In genomic region chr2:111213877-111214276, GRCh38 we compare ENCODE assay signal across 26 cellular contexts.
"Had no signal": no experiment of that assay in that cellular context is flagged by ENCODE, and none has a peak within 500 bp of the region (broad histone marks: within the 10 kb centered on the region; RNA-seq: fewer than 3 reads in every experiment).

No MANE protein-coding gene starts in this region.

- H3K27ac Mint-ChIP-seq: mesothelial cell of epicardium; naive B cell; natural killer cell; nephron progenitor cell; neural progenitor cell; progenitor cell of endocrine pancreas; stimulated activated effector memory CD8-positive, alpha-beta T cell treated with anti-CD3 and anti-CD28 coated beads, Interleukin-12 subunit alpha, Interleukin-12 subunit beta, amount 100 ng/mL, for 72 hours; stimulated activated naive CD8-positive, alpha-beta T cell treated with anti-CD3 and anti-CD28 coated beads, Interleukin-15, Interleukin-2, amounts not matched to agents 100 ng/mL and 50 ng/mL, for 24 hours had no signal

- DNase-seq: islet precursor cell; left ventricle myocardium inferior; mesendoderm; naive B cell; natural killer cell; nephron progenitor cell; occipital lobe; right lobe of liver; stimulated activated CD4-positive, alpha-beta T cell treated with anti-CD3 and anti-CD28 coated beads, Interleukin-1b, Interleukin-23, amount 100 ng/mL, for 48 hours; stimulated activated CD4-positive, alpha-beta T cell treated with anti-CD3 and anti-CD28 coated beads, Interleukin-4, amount 100 ng/mL, for 24 hours; stimulated activated naive CD4-positive, alpha-beta T cell; tibial artery; trophoblast cell; upper lobe of right lung had no signal

- H3K4me1 ChIP-seq: right lobe of liver, suprapubic skin, tibial artery, upper lobe of right lung had no signal

- H3K36me3 Mint-ChIP-seq: stimulated activated effector memory CD8-positive, alpha-beta T cell treated with anti-CD3 and anti-CD28 coated beads, Interleukin-12 subunit alpha, Interleukin-12 subunit beta, amount 100 ng/mL, for 72 hours had no signal

- H3K27me3 Mint-ChIP-seq: progenitor cell of endocrine pancreas had no signal

- H3K27ac ChIP-seq: left ventricle myocardium inferior, neural progenitor cell, neutrophil, right atrium auricular region, right lobe of liver, suprapubic skin, thoracic aorta, tibial artery, upper lobe of right lung had no signal

- ATAC-seq: natural killer cell; right lobe of liver; stimulated activated effector memory CD8-positive, alpha-beta T cell treated with anti-CD3 and anti-CD28 coated beads, Interleukin-12 subunit alpha, Interleukin-12 subunit beta, amount 100 ng/mL, for 72 hours; upper lobe of right lung had no signal

- H3K36me3 ChIP-seq: left ventricle myocardium inferior, neutrophil, right atrium auricular region, right lobe of liver, suprapubic skin, thoracic aorta, upper lobe of right lung had no signal

- H3K4me3 ChIP-seq: left ventricle myocardium inferior, lung, neural progenitor cell, right atrium auricular region, right lobe of liver, smooth muscle cell, suprapubic skin, thoracic aorta, tibial artery, upper lobe of right lung had no signal

- FAIRE-seq: urothelium cell line had no signal

- H3K9me3 ChIP-seq: neutrophil had no signal

- H3K4me3 Mint-ChIP-seq: mesothelial cell of epicardium; naive B cell; natural killer cell; nephron progenitor cell; neural progenitor cell; stimulated activated effector memory CD8-positive, alpha-beta T cell treated with anti-CD3 and anti-CD28 coated beads, Interleukin-12 subunit alpha, Interleukin-12 subunit beta, amount 100 ng/mL, for 72 hours; stimulated activated naive CD8-positive, alpha-beta T cell treated with anti-CD3 and anti-CD28 coated beads, Interleukin-15, Interleukin-2, amounts not matched to agents 100 ng/mL and 50 ng/mL, for 24 hours had no signal

- H3K27me3 ChIP-seq: neural progenitor cell, neutrophil, right atrium auricular region, right lobe of liver, suprapubic skin, tibial artery, upper lobe of right lung had no signal

- H3K9ac ChIP-seq: neural progenitor cell had no signal

- H3K4me1 Mint-ChIP-seq: mesothelial cell of epicardium, nephron progenitor cell had no signal
